ENCODE assay signal across 1 cellular context in the genomic region with DNA sequence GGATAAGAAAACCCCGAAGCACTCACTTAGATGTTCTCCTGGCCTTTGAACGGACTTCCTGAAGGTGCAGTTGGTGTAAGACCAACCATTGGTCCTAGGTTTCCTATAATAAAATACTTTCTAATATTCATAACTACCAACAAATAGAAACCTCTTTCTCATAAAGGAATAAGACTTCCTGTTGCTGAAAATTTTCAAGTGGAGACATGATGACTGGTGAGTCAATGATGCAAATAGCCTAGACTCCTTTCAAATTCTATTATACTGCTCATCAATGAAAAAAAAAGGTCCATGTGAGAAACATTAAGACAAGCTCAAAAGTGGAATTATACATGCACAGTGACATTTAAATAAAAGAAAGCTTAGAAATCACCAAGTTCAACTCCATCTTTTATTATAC.
TF ChIP-seq lines count a peak whose summit lies in the region.

No MANE protein-coding gene starts in this region.

TF ChIP-seq in GM12878, 131 proteins besides CTCF, POLR2A, EP300 and RAD21:
- TF ChIP-seq PAX5 (IDR thresholded peaks at IDR 0.05; ENCODE audit: borderline replicate concordance, low read depth, low read length) (no peak), ZBED1 (IDR thresholded peaks at IDR 0.05; ENCODE audit: borderline replicate concordance) (no peak), NR2C2 (IDR thresholded peaks at IDR 0.05; ENCODE audit: borderline replicate concordance, control insufficient read depth, insufficient read length, low read depth) (no peak), CBX5 (IDR thresholded peaks at IDR 0.05; ENCODE audit: low read depth) (no peak), ZNF384 (IDR thresholded peaks at IDR 0.05; ENCODE audit: borderline replicate concordance, low read depth, low read length) (no peak), CBFB (IDR thresholded peaks at IDR 0.05; ENCODE audit: low read depth) (no peak), FOXK2 (IDR thresholded peaks at IDR 0.05) (no peak), YY1 (IDR thresholded peaks at IDR 0.05; ENCODE audit: low read depth, low read length) (no peak), IKZF2 (IDR thresholded peaks at IDR 0.05) (no peak), MYC (IDR thresholded peaks at IDR 0.05; ENCODE audit: insufficient read depth, insufficient read length, insufficient replicate concordance, low read length, severe bottlenecking) (no peak), NR2F1 (conservative IDR thresholded peaks at IDR 0.05) (no peak), SP1 (IDR thresholded peaks at IDR 0.05; ENCODE audit: low read depth, low read length) (no peak), POU2F2 (IDR thresholded peaks at IDR 0.05; ENCODE audit: borderline replicate concordance, low read depth, low read length) (no peak), KAT2A (conservative IDR thresholded peaks at IDR 0.05; ENCODE audit: control insufficient read depth, low read depth, low read length) (no peak), ETV6 (conservative IDR thresholded peaks at IDR 0.05 in 1 of 2, IDR thresholded peaks at IDR 0.05 in 1 of 2; ENCODE audit: borderline replicate concordance in 1 of 2, low read depth in 1 of 2) (no peak), SMARCA5 (IDR thresholded peaks at IDR 0.05) (no peak)
- TF ChIP-seq, protein P1, sequence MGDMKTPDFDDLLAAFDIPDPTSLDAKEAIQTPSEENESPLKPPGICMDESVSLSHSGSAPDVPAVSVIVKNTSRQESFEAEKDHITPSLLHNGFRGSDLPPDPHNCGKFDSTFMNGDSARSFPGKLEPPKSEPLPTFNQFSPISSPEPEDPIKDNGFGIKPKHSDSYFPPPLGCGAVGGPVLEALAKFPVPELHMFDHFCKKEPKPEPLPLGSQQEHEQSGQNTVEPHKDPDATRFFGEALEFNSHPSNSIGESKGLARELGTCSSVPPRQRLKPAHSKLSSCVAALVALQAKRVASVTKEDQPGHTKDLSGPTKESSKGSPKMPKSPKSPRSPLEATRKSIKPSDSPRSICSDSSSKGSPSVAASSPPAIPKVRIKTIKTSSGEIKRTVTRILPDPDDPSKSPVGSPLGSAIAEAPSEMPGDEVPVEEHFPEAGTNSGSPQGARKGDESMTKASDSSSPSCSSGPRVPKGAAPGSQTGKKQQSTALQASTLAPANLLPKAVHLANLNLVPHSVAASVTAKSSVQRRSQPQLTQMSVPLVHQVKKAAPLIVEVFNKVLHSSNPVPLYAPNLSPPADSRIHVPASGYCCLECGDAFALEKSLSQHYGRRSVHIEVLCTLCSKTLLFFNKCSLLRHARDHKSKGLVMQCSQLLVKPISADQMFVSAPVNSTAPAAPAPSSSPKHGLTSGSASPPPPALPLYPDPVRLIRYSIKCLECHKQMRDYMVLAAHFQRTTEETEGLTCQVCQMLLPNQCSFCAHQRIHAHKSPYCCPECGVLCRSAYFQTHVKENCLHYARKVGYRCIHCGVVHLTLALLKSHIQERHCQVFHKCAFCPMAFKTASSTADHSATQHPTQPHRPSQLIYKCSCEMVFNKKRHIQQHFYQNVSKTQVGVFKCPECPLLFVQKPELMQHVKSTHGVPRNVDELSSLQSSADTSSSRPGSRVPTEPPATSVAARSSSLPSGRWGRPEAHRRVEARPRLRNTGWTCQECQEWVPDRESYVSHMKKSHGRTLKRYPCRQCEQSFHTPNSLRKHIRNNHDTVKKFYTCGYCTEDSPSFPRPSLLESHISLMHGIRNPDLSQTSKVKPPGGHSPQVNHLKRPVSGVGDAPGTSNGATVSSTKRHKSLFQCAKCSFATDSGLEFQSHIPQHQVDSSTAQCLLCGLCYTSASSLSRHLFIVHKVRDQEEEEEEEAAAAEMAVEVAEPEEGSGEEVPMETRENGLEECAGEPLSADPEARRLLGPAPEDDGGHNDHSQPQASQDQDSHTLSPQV (IDR thresholded peaks at IDR 0.05) = no peak
- TF ChIP-seq, protein P2, sequence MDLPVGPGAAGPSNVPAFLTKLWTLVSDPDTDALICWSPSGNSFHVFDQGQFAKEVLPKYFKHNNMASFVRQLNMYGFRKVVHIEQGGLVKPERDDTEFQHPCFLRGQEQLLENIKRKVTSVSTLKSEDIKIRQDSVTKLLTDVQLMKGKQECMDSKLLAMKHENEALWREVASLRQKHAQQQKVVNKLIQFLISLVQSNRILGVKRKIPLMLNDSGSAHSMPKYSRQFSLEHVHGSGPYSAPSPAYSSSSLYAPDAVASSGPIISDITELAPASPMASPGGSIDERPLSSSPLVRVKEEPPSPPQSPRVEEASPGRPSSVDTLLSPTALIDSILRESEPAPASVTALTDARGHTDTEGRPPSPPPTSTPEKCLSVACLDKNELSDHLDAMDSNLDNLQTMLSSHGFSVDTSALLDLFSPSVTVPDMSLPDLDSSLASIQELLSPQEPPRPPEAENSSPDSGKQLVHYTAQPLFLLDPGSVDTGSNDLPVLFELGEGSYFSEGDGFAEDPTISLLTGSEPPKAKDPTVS (IDR thresholded peaks at IDR 0.05; ENCODE audit: low read depth, low read length) = no peak
- TF ChIP-seq, protein P3, sequence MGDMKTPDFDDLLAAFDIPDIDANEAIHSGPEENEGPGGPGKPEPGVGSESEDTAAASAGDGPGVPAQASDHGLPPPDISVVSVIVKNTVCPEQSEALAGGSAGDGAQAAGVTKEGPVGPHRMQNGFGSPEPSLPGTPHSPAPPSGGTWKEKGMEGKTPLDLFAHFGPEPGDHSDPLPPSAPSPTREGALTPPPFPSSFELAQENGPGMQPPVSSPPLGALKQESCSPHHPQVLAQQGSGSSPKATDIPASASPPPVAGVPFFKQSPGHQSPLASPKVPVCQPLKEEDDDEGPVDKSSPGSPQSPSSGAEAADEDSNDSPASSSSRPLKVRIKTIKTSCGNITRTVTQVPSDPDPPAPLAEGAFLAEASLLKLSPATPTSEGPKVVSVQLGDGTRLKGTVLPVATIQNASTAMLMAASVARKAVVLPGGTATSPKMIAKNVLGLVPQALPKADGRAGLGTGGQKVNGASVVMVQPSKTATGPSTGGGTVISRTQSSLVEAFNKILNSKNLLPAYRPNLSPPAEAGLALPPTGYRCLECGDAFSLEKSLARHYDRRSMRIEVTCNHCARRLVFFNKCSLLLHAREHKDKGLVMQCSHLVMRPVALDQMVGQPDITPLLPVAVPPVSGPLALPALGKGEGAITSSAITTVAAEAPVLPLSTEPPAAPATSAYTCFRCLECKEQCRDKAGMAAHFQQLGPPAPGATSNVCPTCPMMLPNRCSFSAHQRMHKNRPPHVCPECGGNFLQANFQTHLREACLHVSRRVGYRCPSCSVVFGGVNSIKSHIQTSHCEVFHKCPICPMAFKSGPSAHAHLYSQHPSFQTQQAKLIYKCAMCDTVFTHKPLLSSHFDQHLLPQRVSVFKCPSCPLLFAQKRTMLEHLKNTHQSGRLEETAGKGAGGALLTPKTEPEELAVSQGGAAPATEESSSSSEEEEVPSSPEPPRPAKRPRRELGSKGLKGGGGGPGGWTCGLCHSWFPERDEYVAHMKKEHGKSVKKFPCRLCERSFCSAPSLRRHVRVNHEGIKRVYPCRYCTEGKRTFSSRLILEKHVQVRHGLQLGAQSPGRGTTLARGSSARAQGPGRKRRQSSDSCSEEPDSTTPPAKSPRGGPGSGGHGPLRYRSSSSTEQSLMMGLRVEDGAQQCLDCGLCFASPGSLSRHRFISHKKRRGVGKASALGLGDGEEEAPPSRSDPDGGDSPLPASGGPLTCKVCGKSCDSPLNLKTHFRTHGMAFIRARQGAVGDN (IDR thresholded peaks at IDR 0.05) = no peak
- TF ChIP-seq, protein P4, sequence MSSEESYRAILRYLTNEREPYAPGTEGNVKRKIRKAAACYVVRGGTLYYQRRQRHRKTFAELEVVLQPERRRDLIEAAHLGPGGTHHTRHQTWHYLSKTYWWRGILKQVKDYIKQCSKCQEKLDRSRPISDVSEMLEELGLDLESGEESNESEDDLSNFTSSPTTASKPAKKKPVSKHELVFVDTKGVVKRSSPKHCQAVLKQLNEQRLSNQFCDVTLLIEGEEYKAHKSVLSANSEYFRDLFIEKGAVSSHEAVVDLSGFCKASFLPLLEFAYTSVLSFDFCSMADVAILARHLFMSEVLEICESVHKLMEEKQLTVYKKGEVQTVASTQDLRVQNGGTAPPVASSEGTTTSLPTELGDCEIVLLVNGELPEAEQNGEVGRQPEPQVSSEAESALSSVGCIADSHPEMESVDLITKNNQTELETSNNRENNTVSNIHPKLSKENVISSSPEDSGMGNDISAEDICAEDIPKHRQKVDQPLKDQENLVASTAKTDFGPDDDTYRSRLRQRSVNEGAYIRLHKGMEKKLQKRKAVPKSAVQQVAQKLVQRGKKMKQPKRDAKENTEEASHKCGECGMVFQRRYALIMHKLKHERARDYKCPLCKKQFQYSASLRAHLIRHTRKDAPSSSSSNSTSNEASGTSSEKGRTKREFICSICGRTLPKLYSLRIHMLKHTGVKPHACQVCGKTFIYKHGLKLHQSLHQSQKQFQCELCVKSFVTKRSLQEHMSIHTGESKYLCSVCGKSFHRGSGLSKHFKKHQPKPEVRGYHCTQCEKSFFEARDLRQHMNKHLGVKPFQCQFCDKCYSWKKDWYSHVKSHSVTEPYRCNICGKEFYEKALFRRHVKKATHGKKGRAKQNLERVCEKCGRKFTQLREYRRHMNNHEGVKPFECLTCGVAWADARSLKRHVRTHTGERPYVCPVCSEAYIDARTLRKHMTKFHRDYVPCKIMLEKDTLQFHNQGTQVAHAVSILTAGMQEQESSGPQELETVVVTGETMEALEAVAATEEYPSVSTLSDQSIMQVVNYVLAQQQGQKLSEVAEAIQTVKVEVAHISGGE (CRISPR knock-in tag; IDR thresholded peaks at IDR 0.05) = no peak
